27 cellular contexts compared by ENCODE assay signal in genomic region chr3:43615133-43615532, GRCh38.
"Had no signal": no experiment of that assay in that cellular context is flagged by ENCODE, and none has a peak within 500 bp of the region (broad histone marks: within the 10 kb centered on the region; RNA-seq: fewer than 3 reads in every experiment).

No MANE protein-coding gene starts in this region.

- H3K36me3 ChIP-seq: stomach, suprapubic skin, thoracic aorta, thyroid gland, tibial artery, tibial nerve, transverse colon, upper lobe of left lung, upper lobe of right lung, uterus, vagina had no signal

- ATAC-seq: stimulated activated effector memory CD8-positive, alpha-beta T cell treated with anti-CD3 and anti-CD28 coated beads, Interleukin-12 subunit alpha, Interleukin-12 subunit beta, amount 100 ng/mL, for 72 hours; stimulated activated memory B cell treated with anti-CD40 and anti-IgM and Interleukin-4, amounts not matched to agents 10 μg/mL and 1 μg/mL and 100 μg/mL, for 72 hours; stimulated activated naive B cell treated with anti-CD40 and anti-IgM and Interleukin-4, amounts not matched to agents 10 μg/mL and 1 μg/mL and 100 μg/mL, for 72 hours; stimulated activated naive CD8-positive, alpha-beta T cell treated with anti-CD3 and anti-CD28 coated beads, Interleukin-15, amount 100 ng/mL, for 72 hours; stimulated activated naive CD8-positive, alpha-beta T cell treated with anti-CD3 and anti-CD28 coated beads, Interleukin-15, Interleukin-2, amounts not matched to agents 100 U/mL and 50 U/mL, for 24 hours; upper lobe of right lung had no signal

- H3K4me3 ChIP-seq: stomach, suprapubic skin, testis, thoracic aorta, thyroid gland, tibial artery, tibial nerve, transverse colon, upper lobe of left lung, upper lobe of right lung, uterus, vagina had no signal

- DNase-seq: stimulated activated CD4-positive, alpha-beta T cell treated with anti-CD3 and anti-CD28 coated beads, Interleukin-2, amount 100 ng/mL, for 48 hours; stimulated activated CD4-positive, alpha-beta T cell treated with anti-CD3 and anti-CD28 coated beads, Interleukin-4, amount 100 ng/mL, for 1 hour; stimulated activated CD4-positive, alpha-beta T cell treated with anti-CD3 and anti-CD28 coated beads, Interleukin-4, amount 100 ng/mL, for 24 hours; stimulated activated CD4-positive, alpha-beta T cell treated with anti-CD3 and anti-CD28 coated beads, Interleukin-4, amount 100 ng/mL, for 4 hours; stimulated activated CD8-positive, alpha-beta memory T cell treated with anti-CD3 and anti-CD28 coated beads, Interleukin-4, amount 100 ng/mL, for 48 hours; stimulated activated naive B cell treated with anti-CD40 and anti-IgM and Interleukin-4, amounts not matched to agents 10 μg/mL and 1 μg/mL and 100 μg/mL, for 72 hours; stimulated activated naive CD4-positive, alpha-beta T cell; stimulated activated naive CD4-positive, alpha-beta T cell treated with Interleukin-2 at 50 U/mL for 16 hours; stimulated activated naive CD8-positive, alpha-beta T cell treated with anti-CD3 and anti-CD28 coated beads, Interleukin-15, amount 100 ng/mL, for 72 hours; stimulated activated naive CD8-positive, alpha-beta T cell treated with anti-CD3 and anti-CD28 coated beads, Interleukin-15, Interleukin-2, amounts not matched to agents 100 U/mL and 50 U/mL, for 24 hours; stomach; substantia nigra; testis; thyroid gland; tibial artery; transverse colon; trophoblast cell; upper lobe of left lung; upper lobe of right lung; uterus had no signal

- H3K27me3 ChIP-seq: stomach, suprapubic skin, testis, thyroid gland, tibial artery, tibial nerve, transverse colon, upper lobe of left lung, upper lobe of right lung, uterus, vagina had no signal

- H3K4me1 ChIP-seq: suprapubic skin, testis, thyroid gland, tibial nerve, upper lobe of left lung, upper lobe of right lung, uterus, vagina had no signal

- H3K9me3 ChIP-seq: stomach, suprapubic skin, testis, thoracic aorta, thyroid gland, tibial artery, tibial nerve, transverse colon, upper lobe of left lung, upper lobe of right lung, uterus, vagina had no signal

- H3K27ac ChIP-seq: stomach, suprapubic skin, testis, thoracic aorta, thyroid gland, tibial artery, tibial nerve, upper lobe of left lung, upper lobe of right lung, uterus, vagina had no signal

- FAIRE-seq: urothelium cell line had no signal
